1 cellular context compared by ENCODE assay signal in genomic region chr5:132812949-132813598, GRCh38.
TF ChIP-seq lines count a peak whose summit lies in the region.

SOWAHA (plus strand) TSS chr5:132813302; CDS start chr5:132813622, 320 bp downstream.

TF ChIP-seq in endothelial cell of umbilical vein, 7 proteins besides CTCF, POLR2A, EP300 and RAD21 (continued from another document):
- TF ChIP-seq JUN (IDR thresholded peaks at IDR 0.05; ENCODE audit: borderline replicate concordance, insufficient read depth, insufficient read length, low read depth): no peak
TF ChIP-seq in endothelial cell of umbilical vein: peak in this region for 0.
